8 cellular contexts compared by ENCODE assay signal in genomic region chr2:86622409-86622877, GRCh38. TPM values are rescaled to one million over a fixed set of nuclear protein-coding genes. Genes with fewer than 3 reads are reported as not detected.
DNase-seq lines count a peak whose midpoint lies in the region; ATAC-seq and TF ChIP-seq lines count a peak whose summit lies in the region.

No MANE protein-coding gene starts in this region.

- peak overlapping the region; percentile 98 for H3K27ac ChIP-seq in trophoblast cell (ENCODE audit: low read depth, low read length)

- intact Hi-C loops in activated naive CD4-positive, alpha-beta T cell treated with anti-CD3 and anti-CD28 coated beads for 36 hours (cut with micrococcal nuclease), result loop anchor here (5.0 to 10.0 kb wide), 3 partner anchors 60 to 428 kb away; partner anchors contain the start of genes CHMP3, IMMT and MRPL35

- H2AFZ ChIP-seq in trophoblast cell (ENCODE audit: insufficient read depth, low read length, poor library complexity), result peak overlapping the region; percentile 80

- peak overlapping the region; percentile 99 for H3K4me2 ChIP-seq in trophoblast cell (ENCODE audit: low read length)

- H3K4me1 ChIP-seq in trophoblast cell (ENCODE audit: control insufficient read depth in 1 of 2, insufficient read depth in 2 of 2, low read length in 2 of 2), result peaks cover 2 to 5% of the 10 kb centered on the region in 2 experiments

- no peak overlapping the region for H4K8ac ChIP-seq in trophoblast cell (ENCODE audit: low read depth, low read length)

- H2BK5ac ChIP-seq in trophoblast cell (ENCODE audit: low read depth, low read length, poor library complexity), result no peak overlapping the region

- peaks cover 11% of the 10 kb centered on the region for H3K79me1 ChIP-seq in trophoblast cell (ENCODE audit: low read length)

- TF ChIP-seq POLR2A in NB4 (IDR thresholded peaks at IDR 0.05; ENCODE audit: extremely low read depth, insufficient read length), result no peak

- CTCF ChIA-PET in activated naive CD4-positive, alpha-beta T cell treated with anti-CD3 and anti-CD28 coated beads for 36 hours (lab: Charles Lee), result interaction anchor here (0.9 to 1.4 kb wide), 3 partner anchors 12 to 58 kb away, joined by 3 read pairs; no protein-coding TSS in a partner anchor

- H4K91ac ChIP-seq in trophoblast cell (ENCODE audit: low read depth, low read length), result peak overlapping the region; percentile 75

- H2AK5ac ChIP-seq in trophoblast cell (ENCODE audit: low read length), result peak overlapping the region; percentile 22

- H3K4me1 Mint-ChIP-seq in activated naive CD4-positive, alpha-beta T cell treated with anti-CD3 and anti-CD28 coated beads for 36 hours (ENCODE audit: low read depth), result peaks cover 27% of the 10 kb centered on the region
- H3K4me1 Mint-ChIP-seq in glutamatergic neuron (ENCODE audit: low read depth, unreplicated experiment), result peaks cover 5% of the 10 kb centered on the region

- ATAC-seq in GM19452 (IDR thresholded peaks at IDR 0.05; ENCODE audit: unreplicated experiment), result no peak

- peak overlapping the region; percentile 74 for H3K18ac ChIP-seq in trophoblast cell (ENCODE audit: low read length)

- H3K4ac ChIP-seq in trophoblast cell (ENCODE audit: low read depth, low read length), result peak overlapping the region; percentile 22

- peaks cover 10% of the 10 kb centered on the region for H3K36me3 Mint-ChIP-seq in activated naive CD4-positive, alpha-beta T cell treated with anti-CD3 and anti-CD28 coated beads for 36 hours (ENCODE audit: low read depth)
- H3K36me3 Mint-ChIP-seq in glutamatergic neuron (ENCODE audit: unreplicated experiment), result no peaks in the 10 kb centered on the region

- TF ChIP-seq CTCF in NB4 (IDR thresholded peaks at IDR 0.05; ENCODE audit: low read depth, low read length) (no peak), glutamatergic neuron (IDR thresholded peaks at IDR 0.05; ENCODE audit: partially characterized antibody, unreplicated experiment) (no peak)

- no peaks in the 10 kb centered on the region for H3K27me3 ChIP-seq in trophoblast cell (ENCODE audit: insufficient read depth, low read length)

- H3K79me2 ChIP-seq in trophoblast cell (ENCODE audit: control insufficient read depth, insufficient read depth, low read length, poor library complexity), result peaks cover 6% of the 10 kb centered on the region

- no CpG with 5 or more reads among the region's 13 CpGs for WGBS in trophoblast cell (ENCODE audit: extremely low coverage, insufficient coverage, insufficient read length)

- H2BK12ac ChIP-seq in trophoblast cell (ENCODE audit: low read length), result no peak overlapping the region

- peak overlapping the region; percentile 76 for H4K12ac ChIP-seq in trophoblast cell (ENCODE audit: low read depth, low read length)

- H3K14ac ChIP-seq in trophoblast cell (ENCODE audit: low read length), result peak overlapping the region; percentile 94

- no peak overlapping the region for H3K23ac ChIP-seq in trophoblast cell (ENCODE audit: low read length)

- H3K9ac ChIP-seq in trophoblast cell (ENCODE audit: low read length), result peak overlapping the region; percentile 97

- peak overlapping the region; percentile 89 for H3K4me3 ChIP-seq in NB4 (ENCODE audit: low read depth, low read length)
- H3K4me3 ChIP-seq in trophoblast cell (ENCODE audit: low read depth, low read length), result peak overlapping the region; percentile 96

- no peaks in the 10 kb centered on the region for H3K9me3 Mint-ChIP-seq in activated naive CD4-positive, alpha-beta T cell treated with anti-CD3 and anti-CD28 coated beads for 36 hours
- peaks cover 3% of the 10 kb centered on the region for H3K9me3 Mint-ChIP-seq in glutamatergic neuron (ENCODE audit: unreplicated experiment)

- no peaks in the 10 kb centered on the region for H3K9me3 ChIP-seq in trophoblast cell (ENCODE audit: insufficient read depth, low read depth, low read length)

- peaks cover 2 to 3% of the 10 kb centered on the region in 2 experiments for H3K36me3 ChIP-seq in trophoblast cell (ENCODE audit: control insufficient read depth in 1 of 2, insufficient read depth in 2 of 2, low read length in 2 of 2)

- peak overlapping the region; percentile 3 for H2BK120ac ChIP-seq in trophoblast cell (ENCODE audit: insufficient read depth, low read length, poor library complexity)

- H3K27me3 Mint-ChIP-seq in activated naive CD4-positive, alpha-beta T cell treated with anti-CD3 and anti-CD28 coated beads for 36 hours (ENCODE audit: low read depth), result no peaks in the 10 kb centered on the region
- peaks cover 12% of the 10 kb centered on the region for H3K27me3 Mint-ChIP-seq in glutamatergic neuron (ENCODE audit: unreplicated experiment)

- H3K27ac Mint-ChIP-seq in activated naive CD4-positive, alpha-beta T cell treated with anti-CD3 and anti-CD28 coated beads for 36 hours, result peak overlapping the region; percentile 90
- peak overlapping the region; percentile 86 for H3K27ac Mint-ChIP-seq in glutamatergic neuron (ENCODE audit: unreplicated experiment)

- H3K4me3 Mint-ChIP-seq in activated naive CD4-positive, alpha-beta T cell treated with anti-CD3 and anti-CD28 coated beads for 36 hours, result peak overlapping the region; percentile 92
- peak overlapping the region; percentile 93 for H3K4me3 Mint-ChIP-seq in glutamatergic neuron (ENCODE audit: unreplicated experiment)

- DNase-seq in NCI-H1105 (lab: John Stamatoyannopoulos, UW) (peak; percentile 7), NCI-H1105 treated with DMSO at 0.1 percent for 48 hours (lab: John Stamatoyannopoulos, UW) (no peak), NB4 (ENCODE audit: low read depth) (peak; percentile 56), glutamatergic neuron (peak; percentile 27), trophoblast cell (peak; percentile 7 to 31)
- DNase-seq in activated naive CD4-positive, alpha-beta T cell treated with anti-CD3 and anti-CD28 coated beads for 36 hours, result peak; percentile 51
- DNase-seq in NK-92 treated with Interleukin-12 subunit alpha and Interleukin-12 subunit beta, amount 100 ng/mL, for 24 hours (lab: John Stamatoyannopoulos, UW), result no peak

RNA-seq across cellular contexts. Expression of gene RNF103, which starts 1.2 kb away (rescaled TPM):
- total RNA-seq in activated naive CD4-positive, alpha-beta T cell treated with anti-CD3 and anti-CD28 coated beads for 36 hours, result 10 to 100 TPM; 10.7 to 11.8 TPM
- 25.2 TPM for total RNA-seq in glutamatergic neuron (ENCODE audit: unreplicated experiment)
- polyA plus RNA-seq in trophoblast cell (2013), result 23.5 and 23.9 TPM in 2 replicates

RNA-seq across cellular contexts. Expression of gene CHMP3, which starts 59.2 kb away (rescaled TPM):
- total RNA-seq in activated naive CD4-positive, alpha-beta T cell treated with anti-CD3 and anti-CD28 coated beads for 36 hours, result 10 to 100 TPM; 27.0 to 29.6 TPM
- 68.4 TPM for total RNA-seq in glutamatergic neuron (ENCODE audit: unreplicated experiment)
- 48.8 and 50.5 TPM in 2 replicates for polyA plus RNA-seq in trophoblast cell (2013)

Comparison
In these comparisons a context has a peak if more than half of its experiments do, and no peak if none do; other contexts are left out.
1. DNase-seq: peak in NCI-H1105 (single experiment), NB4 (single experiment), activated naive CD4-positive, alpha-beta T cell treated with anti-CD3 and anti-CD28 coated beads for 36 hours (single experiment), glutamatergic neuron (single experiment) and trophoblast cell (2 of 2); none in NCI-H1105 treated with DMSO at 0.1 percent for 48 hours (single experiment) and NK-92 treated with Interleukin-12 subunit alpha and Interleukin-12 subunit beta, amount 100 ng/mL, for 24 hours (single experiment).